32 cellular contexts compared by ENCODE assay signal in the genomic region with DNA sequence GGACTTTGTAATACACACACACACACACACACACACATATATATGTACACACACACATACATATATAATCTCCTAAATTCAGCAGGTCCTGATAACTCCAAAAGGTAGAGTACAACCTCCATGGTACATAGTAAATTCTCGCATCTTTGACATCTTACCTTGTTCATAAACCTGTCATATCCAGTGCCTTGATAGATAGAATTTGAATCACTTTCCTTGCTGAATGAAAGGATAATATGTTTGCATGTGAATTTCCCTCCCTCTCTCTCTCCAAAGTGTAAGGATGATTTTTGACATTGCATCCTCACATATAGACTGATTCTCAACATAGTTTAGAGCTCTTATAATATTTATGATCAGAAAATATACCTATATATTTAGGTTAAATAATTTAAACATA.
"Had no signal": no experiment of that assay in that cellular context is flagged by ENCODE, and none has a peak within 500 bp of the region (broad histone marks: within the 10 kb centered on the region; RNA-seq: fewer than 3 reads in every experiment).

No MANE protein-coding gene starts in this region.

- H3K27ac ChIP-seq: adrenal gland, body of pancreas, brain microvascular endothelial cell, breast epithelium, VCaP had no signal

- FAIRE-seq: astrocyte, TTC549 had no signal

- H3K36me3 ChIP-seq: adrenal gland, brain microvascular endothelial cell, breast epithelium had no signal

- H3K9me3 ChIP-seq: body of pancreas, breast epithelium had no signal

- DNase-seq: activated B cell treated with CpG ODN at 0.5 μM for 24 hours; activated CD4-positive, alpha-beta memory T cell treated with anti-CD3 and anti-CD28 coated beads for 36 hours; activated CD4-positive, alpha-beta T cell treated with anti-CD3 and anti-CD28 coated beads for 4 hours; activated CD4-positive, alpha-beta T cell treated with anti-CD3 and anti-CD28 coated beads, Interleukin-2, amount 10 ng/mL, durations not matched to agents 24 days and 14 days; activated CD4-positive, alpha-beta T cell treated with anti-CD3 and anti-CD28 coated beads, Interleukin-2, amount 50 U/mL, for 1 hour; activated CD4-positive, alpha-beta T cell treated with anti-CD3 and anti-CD28 coated beads, Interleukin-2, amount 50 U/mL, for 4 hours; activated CD4-positive, CD25-positive, alpha-beta regulatory T cell treated with anti-CD3 and anti-CD28 coated beads, Interleukin-2, amount 50 U/mL, for 72 hours; activated CD8-positive, alpha-beta memory T cell treated with anti-CD3 and anti-CD28 coated beads, Interleukin-2, amount 50 U/mL, for 4 hours; activated CD8-positive, alpha-beta T cell treated with anti-CD3 and anti-CD28 coated beads for 36 hours; activated effector memory CD4-positive, alpha-beta T cell treated with anti-CD3 and anti-CD28 coated beads, Interleukin-2, amount 50 U/mL, for 16 hours; activated gamma-delta T cell treated with Interleukin-2 at 50 U/mL for 16 hours; activated naive CD4-positive, alpha-beta T cell; activated naive CD4-positive, alpha-beta T cell treated with anti-CD3 and anti-CD28 coated beads for 36 hours; activated naive CD4-positive, alpha-beta T cell treated with anti-CD3 and anti-CD28 coated beads, Interleukin-2, amount 50 U/mL, for 16 hours; activated naive CD8-positive, alpha-beta T cell treated with anti-CD3 and anti-CD28 coated beads for 36 hours; activated T-cell treated with anti-CD3 and anti-CD28 coated beads for 4 hours; activated T-cell treated with anti-CD3 and anti-CD28 coated beads, Interleukin-2, amount 50 U/mL, for 1 hour; activated T-cell treated with anti-CD3 and anti-CD28 coated beads, Interleukin-2, amount 50 U/mL, for 4 hours; activated T-cell treated with anti-CD3 and anti-CD28 coated beads, Interleukin-2, amount 50 U/mL, for 72 hours; adrenal gland; amniotic stem cell; aorta; body of pancreas; brain microvascular endothelial cell; central memory CD4-positive, alpha-beta T cell; T-helper 1 cell; T-helper 2 cell; T-helper 9 cell had no signal

- H3K4me3 ChIP-seq: adrenal gland, body of pancreas, breast epithelium had no signal

- H3K27me3 ChIP-seq: adrenal gland, body of pancreas, brain microvascular endothelial cell, breast epithelium had no signal
